16 cellular contexts compared by ENCODE assay signal in genomic region chr6:90231798-90232197, GRCh38.
DNase-seq lines count a peak whose midpoint lies in the region; ATAC-seq and TF ChIP-seq lines count a peak whose summit lies in the region.
"Had no signal": no experiment of that assay in that cellular context is flagged by ENCODE, and none has a peak within 500 bp of the region (broad histone marks: within the 10 kb centered on the region; RNA-seq: fewer than 3 reads in every experiment).

No MANE protein-coding gene starts in this region.

- H3K4me3 ChIP-seq in tibial artery (no peak overlapping the region), lower lobe of right lung (no peak overlapping the region)

- TF ChIP-seq CTCF in tibial artery (IDR thresholded peaks at IDR 0.05) = no peak
- no peak for TF ChIP-seq CTCF in lower lobe of right lung (IDR thresholded peaks at IDR 0.05)

- no peaks in the 10 kb centered on the region for H3K9me3 ChIP-seq in tibial artery
- H3K9me3 ChIP-seq in lower lobe of right lung = no peaks in the 10 kb centered on the region

- no peak for ATAC-seq in stimulated activated naive CD8-positive, alpha-beta T cell treated with anti-CD3 and anti-CD28 coated beads, Interleukin-15, Interleukin-2, amounts not matched to agents 100 U/mL and 50 U/mL, for 24 hours
- ATAC-seq in memory B cell (ENCODE audit: low read depth) (no peak), lower lobe of right lung (no peak)

- H3K4me1 ChIP-seq in tibial artery (no peaks in the 10 kb centered on the region), lower lobe of right lung (peaks cover 12% of the 10 kb centered on the region)

- no peak overlapping the region for H3K4me3 Mint-ChIP-seq in T-helper 1 cell treated with Interleukin-12 subunit alpha and Interleukin-12 subunit beta and Interleukin-4 antibody, amounts not matched to agents 30 μg/mL and 1 μg/mL, for 36 hours
- H3K4me3 Mint-ChIP-seq in stimulated activated naive CD8-positive, alpha-beta T cell treated with anti-CD3 and anti-CD28 coated beads, Interleukin-15, Interleukin-2, amounts not matched to agents 100 ng/mL and 50 ng/mL, for 24 hours = no peak overlapping the region
- H3K4me3 Mint-ChIP-seq in memory B cell = no peak overlapping the region

- peaks cover 25% of the 10 kb centered on the region for H3K36me3 Mint-ChIP-seq in T-helper 1 cell treated with Interleukin-12 subunit alpha and Interleukin-12 subunit beta and Interleukin-4 antibody, amounts not matched to agents 30 μg/mL and 1 μg/mL, for 36 hours (ENCODE audit: low read depth)
- H3K36me3 Mint-ChIP-seq in stimulated activated naive CD8-positive, alpha-beta T cell treated with anti-CD3 and anti-CD28 coated beads, Interleukin-15, Interleukin-2, amounts not matched to agents 100 ng/mL and 50 ng/mL, for 24 hours (ENCODE audit: low read depth) = peaks cover 72% of the 10 kb centered on the region
- H3K36me3 Mint-ChIP-seq in memory B cell = peaks cover 10% of the 10 kb centered on the region

- H3K27me3 ChIP-seq in tibial artery (no peaks in the 10 kb centered on the region), lower lobe of right lung (ENCODE audit: low read depth) (no peaks in the 10 kb centered on the region)

- peaks cover 4% of the 10 kb centered on the region for H3K27me3 Mint-ChIP-seq in T-helper 1 cell treated with Interleukin-12 subunit alpha and Interleukin-12 subunit beta and Interleukin-4 antibody, amounts not matched to agents 30 μg/mL and 1 μg/mL, for 36 hours (ENCODE audit: low read depth)
- no peaks in the 10 kb centered on the region for H3K27me3 Mint-ChIP-seq in stimulated activated naive CD8-positive, alpha-beta T cell treated with anti-CD3 and anti-CD28 coated beads, Interleukin-15, Interleukin-2, amounts not matched to agents 100 ng/mL and 50 ng/mL, for 24 hours
- H3K27me3 Mint-ChIP-seq in memory B cell = no peaks in the 10 kb centered on the region

- H3K27ac ChIP-seq in tibial artery (no peak overlapping the region), lower lobe of right lung (no peak overlapping the region)
- H3K27ac ChIP-seq: 22Rv1 had no signal

- DNase-seq in T-helper 1 cell = no peak
- DNase-seq in stimulated activated naive CD8-positive, alpha-beta T cell treated with anti-CD3 and anti-CD28 coated beads, Interleukin-15, Interleukin-2, amounts not matched to agents 100 U/mL and 50 U/mL, for 24 hours = no peak
- DNase-seq in memory B cell (ENCODE audit: low spot score in 2 of 2) = no peak
- DNase-seq in tibial artery = no peak
- no peak for DNase-seq in lower lobe of right lung
- no peak for DNase-seq in NCI-H1417 (lab: John Stamatoyannopoulos, UW)
- DNase-seq: C1 segment of cervical spinal cord, Calu3, DMS79 treated with DMSO at 0.1 percent for 48 hours, HCEC 1CT, NCI-H1930, NCI-H2171, NCI-H82 had no signal

- H3K4me1 Mint-ChIP-seq in T-helper 1 cell treated with Interleukin-12 subunit alpha and Interleukin-12 subunit beta and Interleukin-4 antibody, amounts not matched to agents 30 μg/mL and 1 μg/mL, for 36 hours (ENCODE audit: low read depth) = peaks cover 76% of the 10 kb centered on the region
- peaks cover 98% of the 10 kb centered on the region for H3K4me1 Mint-ChIP-seq in stimulated activated naive CD8-positive, alpha-beta T cell treated with anti-CD3 and anti-CD28 coated beads, Interleukin-15, Interleukin-2, amounts not matched to agents 100 ng/mL and 50 ng/mL, for 24 hours (ENCODE audit: low read depth)
- H3K4me1 Mint-ChIP-seq in memory B cell = peaks cover 16% of the 10 kb centered on the region

- H3K9me3 Mint-ChIP-seq in T-helper 1 cell treated with Interleukin-12 subunit alpha and Interleukin-12 subunit beta and Interleukin-4 antibody, amounts not matched to agents 30 μg/mL and 1 μg/mL, for 36 hours = no peaks in the 10 kb centered on the region
- no peaks in the 10 kb centered on the region for H3K9me3 Mint-ChIP-seq in stimulated activated naive CD8-positive, alpha-beta T cell treated with anti-CD3 and anti-CD28 coated beads, Interleukin-15, Interleukin-2, amounts not matched to agents 100 ng/mL and 50 ng/mL, for 24 hours
- H3K9me3 Mint-ChIP-seq in memory B cell = no peaks in the 10 kb centered on the region

- peak overlapping the region; percentile 45 for H3K27ac Mint-ChIP-seq in T-helper 1 cell treated with Interleukin-12 subunit alpha and Interleukin-12 subunit beta and Interleukin-4 antibody, amounts not matched to agents 30 μg/mL and 1 μg/mL, for 36 hours
- H3K27ac Mint-ChIP-seq in stimulated activated naive CD8-positive, alpha-beta T cell treated with anti-CD3 and anti-CD28 coated beads, Interleukin-15, Interleukin-2, amounts not matched to agents 100 ng/mL and 50 ng/mL, for 24 hours = peak overlapping the region; percentile 99
- H3K27ac Mint-ChIP-seq in memory B cell = peak overlapping the region; percentile 18

- intact Hi-C loops in tibial artery (cut with DNase I; ENCODE audit: low total_unique reads) (no loop called here), lower lobe of right lung (cut with DNase I) (no loop called here)

- H3K36me3 ChIP-seq in tibial artery (no peaks in the 10 kb centered on the region), lower lobe of right lung (no peaks in the 10 kb centered on the region)

Comparison
In these comparisons a context has a peak if more than half of its experiments do, and no peak if none do; other contexts are left out.
1. H3K27ac Mint-ChIP-seq: peak in every context shown above with its lines; median percentile 99 in stimulated activated naive CD8-positive, alpha-beta T cell treated with anti-CD3 and anti-CD28 coated beads, Interleukin-15, Interleukin-2, amounts not matched to agents 100 ng/mL and 50 ng/mL, for 24 hours; 45 in T-helper 1 cell treated with Interleukin-12 subunit alpha and Interleukin-12 subunit beta and Interleukin-4 antibody, amounts not matched to agents 30 μg/mL and 1 μg/mL, for 36 hours; 18 in memory B cell.